ENCODE assay signal across 10 cellular contexts in the genomic region with DNA sequence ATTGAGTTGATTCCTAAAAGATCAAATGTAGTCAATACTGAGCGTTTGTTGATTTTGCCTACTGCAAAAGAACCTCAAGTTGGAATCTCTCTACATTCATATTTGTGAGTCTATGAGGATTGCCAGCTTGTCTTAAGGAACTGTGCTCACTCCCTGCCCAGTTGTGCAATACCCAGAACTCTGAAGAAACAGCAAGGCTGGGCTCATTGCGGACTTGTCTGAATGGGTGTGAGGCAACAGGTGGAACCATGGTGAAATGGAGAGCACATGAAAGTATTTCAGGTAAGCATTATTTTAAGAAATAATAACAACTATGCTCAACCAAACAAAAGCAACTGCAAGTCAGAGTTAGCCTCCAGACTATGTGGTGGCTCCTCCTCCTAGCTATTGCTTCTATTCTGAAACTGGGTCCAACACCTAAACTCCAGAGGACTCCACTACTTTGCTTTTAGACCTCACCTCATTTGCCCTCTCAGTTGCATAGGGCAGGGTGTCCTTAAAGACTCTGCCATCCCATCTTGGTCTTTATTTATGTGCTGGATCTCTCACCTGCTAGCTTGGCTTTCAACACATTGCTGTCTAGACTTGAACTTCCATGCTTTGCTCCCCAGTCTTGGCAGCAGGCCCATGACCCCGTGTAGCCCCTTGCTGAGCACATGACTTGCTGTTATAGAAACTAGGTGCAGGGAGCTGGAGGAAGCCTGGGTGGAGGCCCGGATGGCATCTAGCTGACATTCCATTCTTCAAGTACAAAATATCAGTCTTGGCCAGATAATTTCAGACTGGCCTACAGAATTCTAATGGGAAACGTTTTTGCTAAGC.
A peak's percentile ranks its signal among the peaks of the same experiment; 100 is the strongest.
DNase-seq lines count a peak whose midpoint lies in the region; ATAC-seq, FAIRE-seq and TF ChIP-seq lines count a peak whose summit lies in the region.
"Had no signal": no experiment of that assay in that cellular context is flagged by ENCODE, and none has a peak within 500 bp of the region (broad histone marks: within the 10 kb centered on the region; RNA-seq: fewer than 3 reads in every experiment).

No MANE protein-coding gene starts in this region.

- H3K27ac ChIP-seq in caudate nucleus (ENCODE audit: low read depth, low read length) (peak overlapping the region; percentile 1), kidney (ENCODE audit: low read depth in 2 of 2, low read length in 2 of 2) (no peak overlapping the region), suprapubic skin (peak overlapping the region; percentile 35)

- 24% methylated on average over 5 of the region's 5 CpGs for WGBS in suprapubic skin

- no peak for FAIRE-seq in kidney (lab: Jason Lieb, UNC)

- TF ChIP-seq EP300 in suprapubic skin (IDR thresholded peaks at IDR 0.05): no peak

- H3K36me3 ChIP-seq in kidney (ENCODE audit: control insufficient read depth in 1 of 2, insufficient read depth in 2 of 2, low read length in 2 of 2) (no peaks in the 10 kb centered on the region), suprapubic skin (no peaks in the 10 kb centered on the region)

- TF ChIP-seq CTCF in kidney (IDR thresholded peaks at IDR 0.05; ENCODE audit: borderline replicate concordance, extremely low read depth, insufficient read depth): no peak
- no peak for TF ChIP-seq CTCF in suprapubic skin (IDR thresholded peaks at IDR 0.05)

- no peak for TF ChIP-seq POLR2A in suprapubic skin (IDR thresholded peaks at IDR 0.05)

- no peaks in the 10 kb centered on the region for H3K9me3 ChIP-seq in kidney (ENCODE audit: control insufficient read depth in 1 of 2, low read length in 2 of 2)
- H3K9me3 ChIP-seq in suprapubic skin: no peaks in the 10 kb centered on the region

- H3K4me1 ChIP-seq in kidney (ENCODE audit: control insufficient read depth in 1 of 2, insufficient read depth in 1 of 2, low read depth in 1 of 2, low read length in 2 of 2): peaks cover 10 to 12% of the 10 kb centered on the region in 2 donors
- peaks cover 20% of the 10 kb centered on the region for H3K4me1 ChIP-seq in suprapubic skin

- no peak overlapping the region for H3K4me3 ChIP-seq in kidney (ENCODE audit: low read length in 2 of 2)
- no peak overlapping the region for H3K4me3 ChIP-seq in suprapubic skin

- intact Hi-C loops in kidney (cut with DNase I): no loop called here

- ATAC-seq in HG03108 (IDR thresholded peaks at IDR 0.05; ENCODE audit: unreplicated experiment) (no peak), HG03571 (IDR thresholded peaks at IDR 0.05; ENCODE audit: unreplicated experiment) (no peak), GM18511 (IDR thresholded peaks at IDR 0.05; ENCODE audit: unreplicated experiment) (no peak)

- peak; percentile 72 for DNase-seq in MV-4-11 (lab: John Stamatoyannopoulos, UW)
- peak in 8 of 61 donors; percentile 4 to 39 (median 14) for DNase-seq in caudate nucleus (lab: John Stamatoyannopoulos, UW)
- DNase-seq in kidney: peak; percentile 92
- DNase-seq in suprapubic skin (ENCODE audit: low spot score in 2 of 2): peak in 1 of 2 donors; percentile 74
- DNase-seq in NCI-H2081 (lab: John Stamatoyannopoulos, UW): no peak
- DNase-seq: activated CD4-positive, alpha-beta T cell treated with anti-CD3 and anti-CD28 coated beads, Interleukin-2, amount 10 ng/mL, durations not matched to agents 7 days and 5 days; central memory CD4-positive, alpha-beta T cell had no signal

- no peak overlapping the region for H3K9ac ChIP-seq in kidney (ENCODE audit: low read length in 2 of 2)

- no peaks in the 10 kb centered on the region for H3K27me3 ChIP-seq in suprapubic skin

Comparison
In these comparisons a context has a peak if more than half of its experiments do, and no peak if none do; other contexts are left out.
1. DNase-seq: peak in MV-4-11 (single experiment) and kidney (single experiment); none in NCI-H2081 (0 of 2).
2. H3K27ac ChIP-seq: peak in caudate nucleus (single experiment) and suprapubic skin (single experiment); none in kidney (0 of 2).